Comparison of ENCODE assay signal across 8 cellular contexts in genomic region chr4:26320159-26320452, GRCh38. TPM values are rescaled to one million over a fixed set of nuclear protein-coding genes. Genes with fewer than 3 reads are reported as not detected.
DNase-seq lines count a peak whose midpoint lies in the region; ATAC-seq, FAIRE-seq and TF ChIP-seq lines count a peak whose summit lies in the region.

No MANE protein-coding gene starts in this region.

- FAIRE-seq in urothelium cell line (lab: Jason Lieb, UNC): no peak

- peaks cover 28% of the 10 kb centered on the region for H3K9me3 Mint-ChIP-seq in nephron progenitor cell

- TF ChIP-seq CTCF in SU-DHL-6 (IDR thresholded peaks at IDR 0.05; ENCODE audit: insufficient read depth, low read length, poor library complexity, severe bottlenecking) (no peak), nephron progenitor cell (IDR thresholded peaks at IDR 0.05) (no peak)

- no peaks in the 10 kb centered on the region for H3K36me3 ChIP-seq in SU-DHL-6 (ENCODE audit: low read length)

- H3K27me3 Mint-ChIP-seq in nephron progenitor cell (ENCODE audit: low read depth, poor library complexity): peaks cover 4% of the 10 kb centered on the region

- H3K4me3 ChIP-seq in SU-DHL-6 (ENCODE audit: insufficient read depth, low read length, poor library complexity, severe bottlenecking): peak overlapping the region; percentile 99

- H3K9me3 ChIP-seq in SU-DHL-6 (ENCODE audit: insufficient read depth, low read length): no peaks in the 10 kb centered on the region

- peaks cover 16% of the 10 kb centered on the region; the same call in 1 of the 2 replicates for H3F3A ChIP-seq in SU-DHL-6 (ENCODE audit: insufficient read depth)

- H3K27me3 ChIP-seq in SU-DHL-6 (ENCODE audit: low read length): no peaks in the 10 kb centered on the region

- H3K27ac ChIP-seq in SU-DHL-6 (ENCODE audit: low read depth, low read length): peak overlapping the region; percentile 89
- H3K27ac ChIP-seq in epithelial cell of prostate: peak overlapping the region; percentile 93

- H3K4me1 Mint-ChIP-seq in nephron progenitor cell: peaks cover 33% of the 10 kb centered on the region

- H3K9me2 ChIP-seq in SU-DHL-6 (replicated peaks; ENCODE audit: insufficient read depth, low read length): no peaks in the 10 kb centered on the region

- H4K20me1 ChIP-seq in SU-DHL-6 (ENCODE audit: low read depth, low read length): peaks cover 23% of the 10 kb centered on the region

- DNase-seq in activated gamma-delta T cell treated with Interleukin-2 at 50 U/mL for 16 hours: peak; percentile 16
- no peak for DNase-seq in activated gamma-delta T cell (lab: John Stamatoyannopoulos, UW)
- DNase-seq in epithelial cell of prostate (ENCODE audit: low read depth, low spot score): no peak
- no peak for DNase-seq in nephron progenitor cell
- DNase-seq in urothelium cell line (ENCODE audit: low spot score): no peak
- no peak for DNase-seq in ureter (ENCODE audit: low spot score)

- peaks cover 11% of the 10 kb centered on the region for H3K36me3 Mint-ChIP-seq in nephron progenitor cell (ENCODE audit: low read depth)

- peak overlapping the region; percentile 96 for H3K4me3 Mint-ChIP-seq in nephron progenitor cell

- H3K4me2 ChIP-seq in SU-DHL-6 (ENCODE audit: low read depth, low read length, poor library complexity, severe bottlenecking): peak overlapping the region; percentile 87

- peaks cover 36% of the 10 kb centered on the region for H3K79me2 ChIP-seq in SU-DHL-6 (ENCODE audit: insufficient read depth, low read length)

- peak; percentile 14 for ATAC-seq in HG02798 (IDR thresholded peaks at IDR 0.05; ENCODE audit: poor library complexity, unreplicated experiment)

- H3K27ac Mint-ChIP-seq in nephron progenitor cell: peak overlapping the region; percentile 99

- H3K9ac ChIP-seq in SU-DHL-6 (ENCODE audit: low read length): peak overlapping the region; percentile 84

- peak overlapping the region; percentile 84 for H2AFZ ChIP-seq in SU-DHL-6 (ENCODE audit: low read depth, low read length, severe bottlenecking)

RNA-seq across cellular contexts. Expression of gene RBPJ, which starts 0.7 kb away (rescaled TPM):
- total RNA-seq in ureter: 73.3 TPM
